In the genomic region with DNA sequence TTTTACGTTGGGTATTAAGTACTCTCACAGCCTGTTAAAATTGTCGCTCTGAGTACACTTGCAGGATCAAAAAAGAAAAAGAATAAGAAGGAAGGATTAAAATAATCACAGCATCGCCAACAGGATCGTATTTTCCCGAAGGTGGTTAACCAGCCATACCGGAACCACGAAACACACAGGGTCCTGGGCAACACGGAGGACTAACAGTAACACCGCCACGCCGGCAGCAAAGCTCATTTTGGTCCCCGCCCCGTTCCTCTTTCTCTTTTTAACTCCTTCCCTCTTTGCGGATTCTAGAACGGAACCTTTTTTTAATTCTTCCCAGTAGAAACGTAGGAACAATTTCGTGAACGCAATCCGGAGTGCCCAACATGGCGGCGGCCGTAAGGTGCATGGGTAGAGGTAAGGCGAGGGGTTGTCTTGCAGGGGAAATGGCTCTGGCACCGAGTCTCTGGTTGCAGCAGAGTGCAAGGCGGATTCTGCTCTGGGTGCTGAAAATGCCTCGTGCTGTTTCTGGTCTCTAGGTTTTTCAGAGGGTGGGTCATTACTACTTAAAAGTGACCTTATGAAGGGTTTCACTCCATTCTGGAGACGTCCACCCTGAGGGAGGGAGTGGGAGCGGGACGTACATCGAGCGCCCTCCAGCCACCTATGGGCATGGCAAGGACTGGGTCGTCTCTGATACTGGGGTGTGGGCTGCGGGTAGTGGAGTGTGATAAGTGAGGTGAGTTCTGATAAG, we compare ENCODE assay signal across 8 cellular contexts. TPM values are rescaled to one million over a fixed set of nuclear protein-coding genes. Genes with fewer than 3 reads are reported as not detected.
DNase-seq lines count a peak whose midpoint lies in the region; ATAC-seq and TF ChIP-seq lines count a peak whose summit lies in the region.

A gene (plus strand): TSS at position 353 of the 739 bp plus-strand sequence. CDS start 19 bp downstream, at position 372.

- H3K27ac ChIP-seq in RWPE1 (peak within 1 kb of the TSS; percentile 85), fibroblast of lung (ENCODE audit: insufficient read depth, low read length) (peak within 1 kb of the TSS; percentile 94)

- peaks cover 30% of the 10 kb centered on the region for H3K79me2 ChIP-seq in fibroblast of lung (ENCODE audit: control insufficient read depth, insufficient read depth, low read length)

- peaks cover 5% of the 10 kb centered on the region for H3K4me1 ChIP-seq in fibroblast of lung (ENCODE audit: control insufficient read depth, extremely low read depth, insufficient read depth, low read length)

- CTCF ChIA-PET in RWPE1 (lab: Yijun Ruan, JAX) = interaction anchor here (0.7 to 1.3 kb wide), 2 partner anchors 43 to 50 kb away, joined by 3 to 6 read pairs; no protein-coding TSS in a partner anchor

- H3K27me3 Mint-ChIP-seq in activated T-helper 17 cell treated with anti-CD3 and anti-CD28 coated beads, Interleukin-2, amount 50 U/mL, for 72 hours = no peaks in the 10 kb centered on the region
- peaks cover 0 to 3% (median 0%) of the 10 kb centered on the region in 5 donors for H3K27me3 Mint-ChIP-seq in naive thymus-derived CD8-positive, alpha-beta T cell

- H3K9me3 ChIP-seq in fibroblast of lung (ENCODE audit: control insufficient read depth, insufficient read depth, low read depth, low read length) = no peaks in the 10 kb centered on the region

- DNase-seq in Daoy (ENCODE audit: low read depth) (peak; percentile 85), GOT3 (lab: John Stamatoyannopoulos, UW) (peak; percentile 51), LNCaP clone FGC (ENCODE audit: low read depth) (peak; percentile 94), RWPE1 (ENCODE audit: low spot score) (peak; percentile 89), fibroblast of lung (ENCODE audit: low read depth in 2 of 2) (peak; percentile 94 to 98)
- DNase-seq in naive thymus-derived CD8-positive, alpha-beta T cell = peak in 9 of 10 donors; percentile 75 to 93 (median 89)
- DNase-seq in stimulated activated naive CD4-positive, alpha-beta T cell (lab: John Stamatoyannopoulos, UW) = peak; percentile 76 to 94 (median 89)

- POLR2A ChIA-PET in RWPE1 (lab: Yijun Ruan, JAX; ENCODE audit: low non-redundant PET) = interaction anchor here (0.5 to 1.6 kb wide), 5 partner anchors 11 to 45 kb away, joined by 3 to 12 read pairs (median 8); no protein-coding TSS in a partner anchor
- POLR2A ChIA-PET in naive thymus-derived CD8-positive, alpha-beta T cell (lab: Charles Lee) = interaction anchor here (0.5 to 19.7 kb wide), 20 partner anchors 10 to 1922 kb away, joined by 3 to 876 read pairs (median 5); a partner anchor contains a TSS

- peaks cover 53% of the 10 kb centered on the region for H3K36me3 Mint-ChIP-seq in activated T-helper 17 cell treated with anti-CD3 and anti-CD28 coated beads, Interleukin-2, amount 50 U/mL, for 72 hours (ENCODE audit: low read depth)
- H3K36me3 Mint-ChIP-seq in naive thymus-derived CD8-positive, alpha-beta T cell = peaks cover 3 to 24% (median 3%) of the 10 kb centered on the region in 3 donors

- H3K27me3 ChIP-seq in fibroblast of lung (ENCODE audit: control insufficient read depth, insufficient read depth, low read length) = no peaks in the 10 kb centered on the region

- H3K27ac Mint-ChIP-seq in activated T-helper 17 cell treated with anti-CD3 and anti-CD28 coated beads, Interleukin-2, amount 50 U/mL, for 72 hours = peak within 1 kb of the TSS; percentile 100
- H3K27ac Mint-ChIP-seq in naive thymus-derived CD8-positive, alpha-beta T cell = peak within 1 kb of the TSS; percentile 96 to 100 (median 100)

- H3K4me3 ChIP-seq in LNCaP clone FGC (ENCODE audit: low read depth, low read length) (peak within 1 kb of the TSS; percentile 70), fibroblast of lung (replicated peaks in 1 of 4; ENCODE audit: control extremely low read depth in 1 of 4, insufficient read depth in 1 of 4, low read depth in 3 of 4, low read length in 4 of 4) (peak within 1 kb of the TSS; percentile 92 to 100 (median 92))

- no peaks in the 10 kb centered on the region for H3K36me3 ChIP-seq in fibroblast of lung (ENCODE audit: control insufficient read depth, insufficient read depth, low read length)

- H3K9me3 Mint-ChIP-seq in activated T-helper 17 cell treated with anti-CD3 and anti-CD28 coated beads, Interleukin-2, amount 50 U/mL, for 72 hours = no peaks in the 10 kb centered on the region
- H3K9me3 Mint-ChIP-seq in naive thymus-derived CD8-positive, alpha-beta T cell = peaks cover 0 to 6% (median 0%) of the 10 kb centered on the region in 9 donors

- H3K4me3 Mint-ChIP-seq in activated T-helper 17 cell treated with anti-CD3 and anti-CD28 coated beads, Interleukin-2, amount 50 U/mL, for 72 hours = peak within 1 kb of the TSS; percentile 90
- peak within 1 kb of the TSS; percentile 93 to 99 (median 97) for H3K4me3 Mint-ChIP-seq in naive thymus-derived CD8-positive, alpha-beta T cell

- peaks cover 28% of the 10 kb centered on the region for H3K4me1 Mint-ChIP-seq in activated T-helper 17 cell treated with anti-CD3 and anti-CD28 coated beads, Interleukin-2, amount 50 U/mL, for 72 hours
- peaks cover 27 to 74% (median 68%) of the 10 kb centered on the region in 4 donors for H3K4me1 Mint-ChIP-seq in naive thymus-derived CD8-positive, alpha-beta T cell

- no peaks in the 10 kb centered on the region for H4K20me1 ChIP-seq in fibroblast of lung (ENCODE audit: control insufficient read depth, extremely low read depth, insufficient read depth, low read length)

- peak; percentile 75 for ATAC-seq in activated T-helper 17 cell treated with anti-CD3 and anti-CD28 coated beads, Interleukin-2, amount 50 U/mL, for 72 hours (replicated peaks)
- ATAC-seq in naive thymus-derived CD8-positive, alpha-beta T cell = peak; percentile 78 to 83

- peak; percentile 21; the same call in 1 of the 2 replicates for TF ChIP-seq CTCF in LNCaP clone FGC (IDR thresholded peaks at IDR 0.05; ENCODE audit: control insufficient read depth, extremely low read depth, insufficient read depth)
- no peak for TF ChIP-seq CTCF in RWPE1 (conservative IDR thresholded peaks at IDR 0.05; ENCODE audit: low read depth)
- TF ChIP-seq CTCF in fibroblast of lung (conservative IDR thresholded peaks at IDR 0.05 in 1 of 2, IDR thresholded peaks at IDR 0.05 in 1 of 2; ENCODE audit: low read depth in 1 of 2, low read length in 2 of 2) = no peak

- peak within 1 kb of the TSS; percentile 76 for H3K9ac ChIP-seq in fibroblast of lung (ENCODE audit: insufficient read depth, low read length)

- H3K4me2 ChIP-seq in fibroblast of lung (ENCODE audit: extremely low read depth, insufficient read depth, low read length) = peak within 1 kb of the TSS; percentile 84

- H2AFZ ChIP-seq in fibroblast of lung (ENCODE audit: low read length) = peak within 1 kb of the TSS; percentile 96

RNA-seq across cellular contexts. Expression of the gene that starts here (rescaled TPM):
- 37.4 and 45.7 TPM in 2 replicates for total RNA-seq in Daoy (2014; rRNA removed; shearing (Covaris generic))
- total RNA-seq in activated T-helper 17 cell treated with anti-CD3 and anti-CD28 coated beads, Interleukin-2, amount 50 U/mL, for 72 hours = 10 to 100 TPM; 23.7 to 33.7 TPM
- total RNA-seq in fibroblast of lung = 25.4 and 25.7 TPM in 2 replicates
- 35.5 and 35.6 TPM in 2 replicates for polyA plus RNA-seq in fibroblast of lung
- polyA plus RNA-seq in fibroblast of lung (2012) = 29.6 TPM in 2 replicates
- polyA minus RNA-seq in fibroblast of lung (ENCODE audit: low replicate concordance) = 3.4 TPM in 1 of 2 replicates, not detected in the other
- total RNA-seq in naive thymus-derived CD8-positive, alpha-beta T cell = 10 to 100 TPM; 27.0 to 28.7 TPM
- polyA plus RNA-seq in naive thymus-derived CD8-positive, alpha-beta T cell = 10 to 100 TPM; 35.6 to 37.9 (median 37.1) TPM

Comparison
In these comparisons a context has a peak if more than half of its experiments do, and no peak if none do; other contexts are left out.
1. Peak in every context shown above with its lines: DNase-seq, ATAC-seq, H3K4me3 ChIP-seq and H3K27ac ChIP-seq.